In genomic region chr14:29757711-29758233, GRCh38 we compare ENCODE assay signal across 24 cellular contexts.
"Had no signal": no experiment of that assay in that cellular context is flagged by ENCODE, and none has a peak within 500 bp of the region (broad histone marks: within the 10 kb centered on the region; RNA-seq: fewer than 3 reads in every experiment).

No MANE protein-coding gene starts in this region.

- H3K4me3 ChIP-seq: coronary artery, esophagus muscularis mucosa, ovary, psoas muscle, right atrium auricular region, upper lobe of left lung had no signal

- H3K27ac ChIP-seq: coronary artery, esophagus muscularis mucosa, neutrophil, ovary, psoas muscle, right atrium auricular region, upper lobe of left lung had no signal

- H3K4me1 Mint-ChIP-seq: activated naive CD8-positive, alpha-beta T cell treated with anti-CD3 and anti-CD28 coated beads, Interleukin-2, amount 10 ng/mL, durations not matched to agents 7 days and 5 days; natural killer cell had no signal

- H3K27me3 Mint-ChIP-seq: activated naive CD8-positive, alpha-beta T cell treated with anti-CD3 and anti-CD28 coated beads, Interleukin-2, amount 10 ng/mL, durations not matched to agents 7 days and 5 days had no signal

- H3K36me3 ChIP-seq: esophagus muscularis mucosa, neutrophil, ovary, right atrium auricular region, upper lobe of left lung had no signal

- H3K27me3 ChIP-seq: esophagus muscularis mucosa, neutrophil, ovary, right atrium auricular region, upper lobe of left lung had no signal

- H3K9me3 Mint-ChIP-seq: activated naive CD8-positive, alpha-beta T cell treated with anti-CD3 and anti-CD28 coated beads, Interleukin-2, amount 10 ng/mL, durations not matched to agents 7 days and 5 days had no signal

- H3K36me3 Mint-ChIP-seq: activated naive CD8-positive, alpha-beta T cell treated with anti-CD3 and anti-CD28 coated beads, Interleukin-2, amount 10 ng/mL, durations not matched to agents 7 days and 5 days had no signal

- H3K4me3 Mint-ChIP-seq: activated naive CD8-positive, alpha-beta T cell treated with anti-CD3 and anti-CD28 coated beads, Interleukin-2, amount 10 ng/mL, durations not matched to agents 7 days and 5 days; activated T-cell treated with anti-CD3 and anti-CD28 coated beads, Interleukin-2, amount 50 U/mL, for 4 hours; natural killer cell had no signal

- DNase-seq: activated CD4-positive, alpha-beta T cell treated with anti-CD3 and anti-CD28 coated beads for 4 hours; activated CD4-positive, alpha-beta T cell treated with anti-CD3 and anti-CD28 coated beads, Interleukin-2, amount 50 U/mL, for 48 hours; activated CD4-positive, CD25-positive, alpha-beta regulatory T cell; activated CD8-positive, alpha-beta memory T cell treated with anti-CD3 and anti-CD28 coated beads, Interleukin-2, amount 50 U/mL, for 48 hours; activated naive CD4-positive, alpha-beta T cell treated with Interleukin-2 at 50 U/mL for 16 hours; activated naive CD8-positive, alpha-beta T cell treated with anti-CD3 and anti-CD28 coated beads, Interleukin-2, amount 10 ng/mL, durations not matched to agents 7 days and 5 days; activated T-cell treated with anti-CD3 and anti-CD28 coated beads, Interleukin-2, amount 50 U/mL, for 4 hours; amniotic stem cell; cerebellar nuclear complex; glutamatergic neuron; hypothalamus; midbrain; natural killer cell; ovary; psoas muscle; stimulated activated CD4-positive, alpha-beta T cell treated with anti-CD3 and anti-CD28 coated beads, Interleukin-4, amount 100 ng/mL, for 24 hours; stimulated activated naive CD8-positive, alpha-beta T cell treated with anti-CD3 and anti-CD28 coated beads, Interleukin-15, Interleukin-2, amounts not matched to agents 100 U/mL and 50 U/mL, for 24 hours; T-helper 9 cell; upper lobe of left lung had no signal

- H3K4me1 ChIP-seq: psoas muscle, right atrium auricular region, upper lobe of left lung had no signal

- ATAC-seq: activated T-cell treated with anti-CD3 and anti-CD28 coated beads, Interleukin-2, amount 50 U/mL, for 4 hours; natural killer cell; psoas muscle; stimulated activated naive CD8-positive, alpha-beta T cell treated with anti-CD3 and anti-CD28 coated beads, Interleukin-15, Interleukin-2, amounts not matched to agents 100 U/mL and 50 U/mL, for 24 hours had no signal

- H3K9me3 ChIP-seq: esophagus muscularis mucosa, neutrophil, ovary, psoas muscle, right atrium auricular region, upper lobe of left lung had no signal

- H3K27ac Mint-ChIP-seq: activated naive CD8-positive, alpha-beta T cell treated with anti-CD3 and anti-CD28 coated beads, Interleukin-2, amount 10 ng/mL, durations not matched to agents 7 days and 5 days; activated T-helper 2 cell treated with anti-CD3 and anti-CD28 coated beads, Interferon-gamma antibody, Interleukin-2, Interleukin-4, amounts not matched to agents 10 μg/mL and 5 μg/mL and 100 μg/mL, durations not matched to agents 14 hours and 24 hours and 36 hours; natural killer cell had no signal
